In the genomic region with DNA sequence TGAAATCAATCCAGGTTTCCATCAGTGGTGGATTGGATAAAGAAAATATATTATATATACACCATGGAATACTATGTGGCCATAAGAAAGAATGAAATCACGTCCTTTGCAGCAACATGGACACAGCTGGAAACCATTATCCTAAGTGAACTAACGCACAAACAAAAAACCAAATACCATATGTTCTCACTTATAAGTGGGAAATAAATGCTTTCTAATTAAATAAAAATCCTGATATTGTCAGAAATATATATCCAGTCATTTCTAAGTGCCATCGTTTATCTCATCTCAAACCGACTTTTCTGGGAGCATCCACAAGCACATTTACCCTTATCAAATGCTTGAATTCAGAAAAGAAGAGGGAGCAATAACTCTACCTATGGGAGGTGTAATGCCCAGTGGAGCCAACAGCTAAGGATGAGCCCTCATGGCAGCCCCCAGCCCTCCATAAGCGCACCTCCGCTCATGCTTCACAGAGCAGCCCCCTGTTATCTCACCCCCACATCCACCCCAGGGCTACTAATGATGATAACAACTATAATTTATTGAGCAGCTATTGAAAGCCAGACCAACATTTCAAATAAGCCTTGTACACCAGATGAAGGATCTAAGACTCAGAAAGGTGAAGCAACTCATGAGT, we compare ENCODE assay signal across 12 cellular contexts.
A peak's percentile ranks its signal among the peaks of the same experiment; 100 is the strongest.
DNase-seq lines count a peak whose midpoint lies in the region; TF ChIP-seq lines count a peak whose summit lies in the region.
"Had no signal": no experiment of that assay in that cellular context is flagged by ENCODE, and none has a peak within 500 bp of the region (broad histone marks: within the 10 kb centered on the region; RNA-seq: fewer than 3 reads in every experiment).

No MANE protein-coding gene starts in this region.

- no peak overlapping the region for H3K4me3 ChIP-seq in adipocyte (ENCODE audit: low read length)
- no peak overlapping the region for H3K4me3 ChIP-seq in MG63
- H3K4me3 ChIP-seq in prostate gland: no peak overlapping the region
- H3K4me3 ChIP-seq: BLaER1 treated with 17β-estradiol and CSF1 and Interleukin-3, amounts not matched to agents 10 nM and 100 nM; HAP-1 had no signal

- no peak for TF ChIP-seq CTCF in type B pancreatic cell (conservative IDR thresholded peaks at IDR 0.05)
- TF ChIP-seq CTCF in prostate gland (IDR thresholded peaks at IDR 0.05): no peak

- intact Hi-C loops in prostate gland (cut with DNase I): no loop called here

- H3K9me3 ChIP-seq in adipocyte (ENCODE audit: control insufficient read depth, low read length): no peaks in the 10 kb centered on the region
- H3K9me3 ChIP-seq in MG63: no peaks in the 10 kb centered on the region
- H3K9me3 ChIP-seq in prostate gland: no peaks in the 10 kb centered on the region
- H3K9me3 ChIP-seq: BLaER1 treated with 17β-estradiol and CSF1 and Interleukin-3, amounts not matched to agents 10 nM and 100 nM; HAP-1 had no signal

- DNase-seq in EH (ENCODE audit: low read depth): peak; percentile 20
- peak; percentile 19 for DNase-seq in adipocyte (ENCODE audit: low read depth)
- DNase-seq in fibroblast of peridontal ligament (ENCODE audit: extremely low read depth): peak; percentile 39
- DNase-seq in type B pancreatic cell (ENCODE audit: extremely low spot score, unreplicated experiment): peak; percentile 16
- no peak for DNase-seq in anterior cingulate cortex (lab: John Stamatoyannopoulos, UW)
- DNase-seq in MG63: no peak
- DNase-seq in prostate gland (ENCODE audit: low spot score): no peak
- DNase-seq: 8988T; CD4-positive, CD25-positive, alpha-beta regulatory T cell had no signal

- no peak overlapping the region for H3K4me3 Mint-ChIP-seq in type B pancreatic cell
- H3K4me3 Mint-ChIP-seq: CD4-positive, CD25-positive, alpha-beta regulatory T cell; IgD-negative memory B cell had no signal

- no peak overlapping the region for H3K27ac ChIP-seq in prostate gland
- H3K27ac ChIP-seq: BLaER1 treated with 17β-estradiol and CSF1 and Interleukin-3, amounts not matched to agents 10 nM and 100 nM had no signal

- peaks cover 3% of the 10 kb centered on the region for H3K4me1 ChIP-seq in adipocyte (ENCODE audit: control insufficient read depth, insufficient read depth, low read length)
- H3K4me1 ChIP-seq in prostate gland (replicated peaks): peaks cover 3% of the 10 kb centered on the region
- H3K4me1 ChIP-seq: BLaER1 treated with 17β-estradiol and CSF1 and Interleukin-3, amounts not matched to agents 10 nM and 100 nM; HAP-1 had no signal

- H3K36me3 ChIP-seq in adipocyte (ENCODE audit: control insufficient read depth, insufficient read depth, low read length, severe bottlenecking): no peaks in the 10 kb centered on the region
- H3K36me3 ChIP-seq in MG63: no peaks in the 10 kb centered on the region
- H3K36me3 ChIP-seq in prostate gland: no peaks in the 10 kb centered on the region
- H3K36me3 ChIP-seq: BLaER1 treated with 17β-estradiol and CSF1 and Interleukin-3, amounts not matched to agents 10 nM and 100 nM; HAP-1 had no signal

- H3K27me3 Mint-ChIP-seq in type B pancreatic cell: peaks cover 40% of the 10 kb centered on the region

- TF ChIP-seq POLR2A in prostate gland (IDR thresholded peaks at IDR 0.05): no peak

- H3K27me3 ChIP-seq in adipocyte (replicated peaks; ENCODE audit: control insufficient read depth, insufficient read depth, low read length) (peaks cover 35% of the 10 kb centered on the region), MG63 (peaks cover 43% of the 10 kb centered on the region), prostate gland (replicated peaks; ENCODE audit: insufficient read depth) (no peaks in the 10 kb centered on the region)
- H3K27me3 ChIP-seq: BLaER1 treated with 17β-estradiol and CSF1 and Interleukin-3, amounts not matched to agents 10 nM and 100 nM had no signal

- no peaks in the 10 kb centered on the region for H3K9me3 Mint-ChIP-seq in type B pancreatic cell
- H3K9me3 Mint-ChIP-seq: IgD-negative memory B cell had no signal

- 83% methylated on average over 6 of the region's 6 CpGs for WGBS in prostate gland

- H3K27ac Mint-ChIP-seq in type B pancreatic cell: no peak overlapping the region
- H3K27ac Mint-ChIP-seq: CD4-positive, CD25-positive, alpha-beta regulatory T cell; IgD-negative memory B cell had no signal

- no peak overlapping the region for H3K9ac ChIP-seq in adipocyte (ENCODE audit: low read length)
- H3K9ac ChIP-seq: BLaER1 treated with 17β-estradiol and CSF1 and Interleukin-3, amounts not matched to agents 10 nM and 100 nM had no signal

- peaks cover 4% of the 10 kb centered on the region for H3K4me1 Mint-ChIP-seq in type B pancreatic cell (ENCODE audit: unreplicated experiment)
- H3K4me1 Mint-ChIP-seq: CD4-positive, CD25-positive, alpha-beta regulatory T cell; IgD-negative memory B cell had no signal

- H3K36me3 Mint-ChIP-seq in type B pancreatic cell: no peaks in the 10 kb centered on the region
- H3K36me3 Mint-ChIP-seq: CD4-positive, CD25-positive, alpha-beta regulatory T cell; IgD-negative memory B cell had no signal

Comparison
In these comparisons a context has a peak if more than half of its experiments do, and no peak if none do; other contexts are left out.
1. DNase-seq: peak in EH (single experiment), adipocyte (single experiment), fibroblast of peridontal ligament (single experiment) and type B pancreatic cell (single experiment); none in anterior cingulate cortex (0 of 58), MG63 (single experiment) and prostate gland (single experiment).